In genomic region chr4:71554025-71554424, GRCh38 we compare ENCODE assay signal across 2 cellular contexts.
"Had no signal": no experiment of that assay in that cellular context is flagged by ENCODE, and none has a peak within 500 bp of the region (broad histone marks: within the 10 kb centered on the region; RNA-seq: fewer than 3 reads in every experiment).

No MANE protein-coding gene starts in this region.

- DNase-seq: H9 had no signal

- H3K27ac ChIP-seq: HL-60 had no signal
